12 cellular contexts compared by ENCODE assay signal in genomic region chr9:85009251-85009650, GRCh38.
DNase-seq lines count a peak whose midpoint lies in the region; ATAC-seq and TF ChIP-seq lines count a peak whose summit lies in the region.
"Had no signal": no experiment of that assay in that cellular context is flagged by ENCODE, and none has a peak within 500 bp of the region (broad histone marks: within the 10 kb centered on the region; RNA-seq: fewer than 3 reads in every experiment).

No MANE protein-coding gene starts in this region.

- peak; percentile 26 for TF ChIP-seq CTCF in GM12864 (IDR thresholded peaks at IDR 0.05; ENCODE audit: low read depth, low read length, missing control alignments)

- ATAC-seq in HG03342 (IDR thresholded peaks at IDR 0.05; ENCODE audit: unreplicated experiment) (peak; percentile 56), HG02970 (IDR thresholded peaks at IDR 0.05; ENCODE audit: low FRiP score, unreplicated experiment) (no peak)

- DNase-seq in GM12864 (ENCODE audit: low read depth) (peak; percentile 7), GM19240 (ENCODE audit: insufficient read length, low spot score) (peak; percentile 8), H4 (ENCODE audit: low spot score) (peak; percentile 86), amygdala (lab: John Stamatoyannopoulos, UW) (no peak), NCI-H1436 treated with DMSO at 0.1 percent for 48 hours (lab: John Stamatoyannopoulos, UW) (no peak), DMS153 (lab: John Stamatoyannopoulos, UW) (no peak)
- DNase-seq: ovary; stimulated activated CD4-positive, alpha-beta T cell treated with anti-CD3 and anti-CD28 coated beads, Interleukin-2, amount 100 ng/mL, for 24 hours; stomach had no signal

- no peak overlapping the region for H3K4me3 ChIP-seq in GM12864 (ENCODE audit: low read depth, low read length)
- H3K4me3 ChIP-seq: hepatocyte, ovary, stomach had no signal

Comparison
In these comparisons a context has a peak if more than half of its experiments do, and no peak if none do; other contexts are left out.
1. DNase-seq: peak in GM12864 (single experiment), GM19240 (single experiment) and H4 (single experiment); none in amygdala (0 of 56), NCI-H1436 treated with DMSO at 0.1 percent for 48 hours (single experiment) and DMS153 (single experiment).